ENCODE assay signal across 24 cellular contexts in the genomic region with DNA sequence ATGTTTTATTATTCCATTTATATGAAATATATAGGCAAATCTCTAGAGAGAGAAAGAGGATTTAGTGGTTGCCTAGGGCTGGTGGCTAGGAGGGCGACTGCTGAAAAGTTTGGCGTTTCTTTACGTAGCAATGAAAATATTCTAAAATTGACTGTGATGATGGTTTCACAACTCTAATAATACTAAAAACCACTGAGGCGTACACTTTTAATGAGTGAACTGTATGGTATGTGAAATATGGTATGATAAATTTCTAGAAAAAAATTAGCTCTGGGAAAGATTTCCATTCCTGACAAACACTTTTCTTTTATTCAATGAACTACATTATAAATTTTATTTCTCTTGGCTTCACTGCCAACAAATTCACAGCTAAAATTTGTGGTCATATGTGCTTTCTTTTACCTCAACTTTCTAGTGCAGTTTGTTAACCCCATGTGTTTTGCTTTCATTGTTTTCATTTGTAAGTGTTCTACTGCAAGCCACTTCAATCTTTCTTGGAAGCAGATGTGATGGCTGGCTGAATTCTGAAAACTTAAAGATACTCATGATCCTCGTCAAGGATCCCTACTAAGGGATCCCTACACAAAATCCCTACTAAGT. TPM values are rescaled to one million over a fixed set of nuclear protein-coding genes. Genes with fewer than 3 reads are reported as not detected.
A peak's percentile ranks its signal among the peaks of the same experiment; 100 is the strongest.
DNase-seq lines count a peak whose midpoint lies in the region; ATAC-seq lines count a peak whose summit lies in the region.
"Had no signal": no experiment of that assay in that cellular context is flagged by ENCODE, and none has a peak within 500 bp of the region (broad histone marks: within the 10 kb centered on the region; RNA-seq: fewer than 3 reads in every experiment).

No MANE protein-coding gene starts in this region.

- H2AK5ac ChIP-seq in trophoblast cell (ENCODE audit: low read length), result no peak overlapping the region

- ATAC-seq in GM18907 (IDR thresholded peaks at IDR 0.05; ENCODE audit: unreplicated experiment), result no peak
- ATAC-seq in HG02678 (IDR thresholded peaks at IDR 0.05; ENCODE audit: unreplicated experiment), result no peak
- ATAC-seq: activated CD4-positive, alpha-beta T cell treated with anti-CD3 and anti-CD28 coated beads for 36 hours; left lobe of liver; stimulated activated memory B cell treated with anti-CD40 and anti-IgM and Interleukin-4, amounts not matched to agents 10 μg/mL and 1 μg/mL and 100 μg/mL, for 72 hours; T-helper 17 cell had no signal

- peak; percentile 17 for DNase-seq in EH (ENCODE audit: low read depth)
- peak; percentile 7 for DNase-seq in MG63
- peak; percentile 36 for DNase-seq in dedifferentiated amniotic fluid mesenchymal stem cell (ENCODE audit: extremely low spot score)
- DNase-seq in trophoblast cell, result peak; percentile 2 to 85
- no peak for DNase-seq in NCI-H1436 (lab: John Stamatoyannopoulos, UW)
- no peak for DNase-seq in MV-4-11 (lab: John Stamatoyannopoulos, UW)
- DNase-seq: activated CD4-positive, alpha-beta T cell treated with anti-CD3 and anti-CD28 coated beads for 36 hours; activated T-cell treated with anti-CD3 and anti-CD28 coated beads, Interleukin-2, amount 50 U/mL, for 24 hours; adrenal gland; Calu3; central memory CD4-positive, alpha-beta T cell; dorsolateral prefrontal cortex; KBM-7; naive B cell; NCI-H1930; nucleus accumbens; SK-N-SH; T-helper 17 cell had no signal

- no peak overlapping the region for H3K18ac ChIP-seq in trophoblast cell (ENCODE audit: low read length)

- no peak overlapping the region for H3K14ac ChIP-seq in trophoblast cell (ENCODE audit: low read length)

- no peak overlapping the region for H2BK5ac ChIP-seq in trophoblast cell (ENCODE audit: low read depth, low read length, poor library complexity)

- H3K23ac ChIP-seq in trophoblast cell (ENCODE audit: low read length), result no peak overlapping the region

- no CpG with 5 or more reads among the region's 5 CpGs for WGBS in trophoblast cell (ENCODE audit: extremely low coverage, insufficient coverage, insufficient read length)

- no peak overlapping the region for H4K8ac ChIP-seq in trophoblast cell (ENCODE audit: low read depth, low read length)

- H2AFZ ChIP-seq in trophoblast cell (ENCODE audit: insufficient read depth, low read length, poor library complexity), result no peak overlapping the region

- peaks cover 39% of the 10 kb centered on the region for H3K36me3 ChIP-seq in MG63
- H3K36me3 ChIP-seq in trophoblast cell (ENCODE audit: control insufficient read depth in 1 of 2, insufficient read depth in 2 of 2, low read length in 2 of 2), result peaks cover 3 to 6% of the 10 kb centered on the region in 2 experiments

- H3K79me1 ChIP-seq in trophoblast cell (ENCODE audit: low read length), result no peaks in the 10 kb centered on the region

- H3K9ac ChIP-seq in trophoblast cell (ENCODE audit: low read length), result no peak overlapping the region
- H3K9ac ChIP-seq: SK-N-SH had no signal

- H3K79me2 ChIP-seq in trophoblast cell (ENCODE audit: control insufficient read depth, insufficient read depth, low read length, poor library complexity), result no peaks in the 10 kb centered on the region

- H4K12ac ChIP-seq in trophoblast cell (ENCODE audit: low read depth, low read length), result no peak overlapping the region

- no peak overlapping the region for H3K27ac ChIP-seq in trophoblast cell (ENCODE audit: low read depth, low read length)
- H3K27ac ChIP-seq: adrenal gland, dorsolateral prefrontal cortex, vagina had no signal

- no peak overlapping the region for H4K91ac ChIP-seq in trophoblast cell (ENCODE audit: low read depth, low read length)

- H3K27me3 ChIP-seq in MG63, result no peaks in the 10 kb centered on the region
- H3K27me3 ChIP-seq in trophoblast cell (ENCODE audit: insufficient read depth, low read length), result no peaks in the 10 kb centered on the region
- H3K27me3 ChIP-seq: adrenal gland, dorsolateral prefrontal cortex, vagina had no signal

- H3K4me3 ChIP-seq in MG63 (no peak overlapping the region), trophoblast cell (ENCODE audit: low read depth, low read length) (no peak overlapping the region)
- H3K4me3 ChIP-seq: adrenal gland, dorsolateral prefrontal cortex, smooth muscle cell, vagina had no signal

- no peaks in the 10 kb centered on the region for H3K4me1 ChIP-seq in trophoblast cell (ENCODE audit: control insufficient read depth in 1 of 2, insufficient read depth in 2 of 2, low read length in 2 of 2)
- H3K4me1 ChIP-seq: vagina had no signal

- H2BK12ac ChIP-seq in trophoblast cell (ENCODE audit: low read length), result no peak overlapping the region

- no peak overlapping the region for H3K4ac ChIP-seq in trophoblast cell (ENCODE audit: low read depth, low read length)

- H3K9me3 ChIP-seq in MG63 (no peaks in the 10 kb centered on the region), trophoblast cell (ENCODE audit: insufficient read depth, low read depth, low read length) (no peaks in the 10 kb centered on the region)
- H3K9me3 ChIP-seq: adrenal gland, SK-N-SH, vagina had no signal

- no peak overlapping the region for H2BK120ac ChIP-seq in trophoblast cell (ENCODE audit: insufficient read depth, low read length, poor library complexity)

- H3K4me2 ChIP-seq in trophoblast cell (ENCODE audit: low read length), result no peak overlapping the region
- H3K4me2 ChIP-seq: SK-N-SH, smooth muscle cell had no signal

RNA-seq across cellular contexts. Expression of a gene that starts 11.1 kb away (rescaled TPM):
- 6.8 and 11.7 TPM in 2 replicates for total RNA-seq in MG63 (2014; rRNA removed; shearing (Covaris generic); ENCODE audit: low replicate concordance)
- 36.0 and 37.7 TPM in 2 replicates for polyA plus RNA-seq in trophoblast cell (2013)

Comparison
In these comparisons a context has a peak if more than half of its experiments do, and no peak if none do; other contexts are left out.
1. DNase-seq: peak in EH (single experiment), MG63 (single experiment), dedifferentiated amniotic fluid mesenchymal stem cell (single experiment) and trophoblast cell (2 of 2); none in NCI-H1436 (single experiment) and MV-4-11 (single experiment).